Comparison of ENCODE assay signal across 16 cellular contexts in the genomic region with DNA sequence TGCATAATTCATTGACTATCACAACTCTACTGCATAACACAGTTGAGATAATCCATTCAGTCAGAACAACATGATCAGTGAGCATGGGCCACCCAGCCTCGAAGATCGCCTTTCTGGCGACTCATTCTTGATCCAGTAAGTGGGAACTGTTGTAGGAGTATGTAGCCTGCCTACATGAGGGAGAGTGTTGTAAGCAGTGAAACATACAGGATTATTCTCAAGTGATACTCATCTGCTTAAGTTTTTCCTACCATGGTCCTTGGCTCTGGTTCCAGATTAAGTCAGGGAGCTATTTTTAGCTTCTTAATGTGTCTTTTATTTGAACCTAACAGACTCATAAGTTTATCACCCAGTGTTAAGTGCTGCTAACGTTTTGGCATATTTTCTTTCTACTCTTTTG. TPM values are rescaled to one million over a fixed set of nuclear protein-coding genes. Genes with fewer than 3 reads are reported as not detected.
A peak's percentile ranks its signal among the peaks of the same experiment; 100 is the strongest.
DNase-seq lines count a peak whose midpoint lies in the region; ATAC-seq, FAIRE-seq and TF ChIP-seq lines count a peak whose summit lies in the region.
"Had no signal": no experiment of that assay in that cellular context is flagged by ENCODE, and none has a peak within 500 bp of the region (broad histone marks: within the 10 kb centered on the region; RNA-seq: fewer than 3 reads in every experiment).

No MANE protein-coding gene starts in this region.

- no peaks in the 10 kb centered on the region for H3K4me1 ChIP-seq in RWPE2 (ENCODE audit: insufficient read depth, poor library complexity, severe bottlenecking)

- H3K27me3 ChIP-seq in RWPE2 (ENCODE audit: insufficient read depth, poor library complexity, severe bottlenecking): no peaks in the 10 kb centered on the region

- H3K4me3 ChIP-seq in RWPE2 (ENCODE audit: severe bottlenecking) (no peak overlapping the region), retinal pigment epithelial cell (ENCODE audit: low read length) (no peak overlapping the region)
- H3K4me3 ChIP-seq: skin epidermis had no signal

- H3K27ac ChIP-seq in RWPE2 (ENCODE audit: poor library complexity, severe bottlenecking): no peak overlapping the region
- H3K27ac ChIP-seq in caudate nucleus (ENCODE audit: low read depth, low read length): no peak overlapping the region
- H3K27ac ChIP-seq: skin epidermis had no signal

- DNase-seq in GM12892 (ENCODE audit: insufficient read length): no peak
- DNase-seq in RWPE2 (ENCODE audit: low spot score): no peak
- peak; percentile 64 for DNase-seq in fibroblast of gingiva (ENCODE audit: low read depth)
- DNase-seq in retinal pigment epithelial cell (ENCODE audit: low read depth): peak; percentile 49
- DNase-seq in effector CD8-positive, alpha-beta T cell (lab: John Stamatoyannopoulos, UW): no peak
- no peak for DNase-seq in caudate nucleus (lab: John Stamatoyannopoulos, UW)
- DNase-seq in OCI-M1 (lab: John Stamatoyannopoulos, UW): no peak
- DNase-seq: activated naive CD4-positive, alpha-beta T cell; NCI-H1694; NCI-H526; nephron progenitor cell; RPMI8226; T-helper 2 cell had no signal

- FAIRE-seq in GM12892 (lab: Jason Lieb, UNC): peak; percentile 66
- FAIRE-seq: colon had no signal

- TF ChIP-seq POLR2A in GM12892 (IDR thresholded peaks at IDR 0.05; ENCODE audit: low read depth, low read length): no peak

- 0 out of 3 replicates have a peak, but pooled peaks have one; percentile 36 for ATAC-seq in RWPE2 (ENCODE audit: low read depth)
- ATAC-seq: left lobe of liver had no signal

- H3K36me3 ChIP-seq in RWPE2 (ENCODE audit: low read depth): peaks cover 100% of the 10 kb centered on the region

- TF ChIP-seq CTCF in RWPE2 (IDR thresholded peaks at IDR 0.05; ENCODE audit: poor library complexity, severe bottlenecking) (no peak), retinal pigment epithelial cell (conservative IDR thresholded peaks at IDR 0.05; ENCODE audit: low read depth, low read length) (no peak)

- H3K9me3 ChIP-seq in RWPE2 (ENCODE audit: severe bottlenecking): no peaks in the 10 kb centered on the region

RNA-seq across cellular contexts. Expression of a gene that starts 44.0 kb away (rescaled TPM):
- 37.0 TPM for polyA plus RNA-seq in GM12892 (2012; ENCODE audit: missing spikeins)

Comparison
In these comparisons a context has a peak if more than half of its experiments do, and no peak if none do; other contexts are left out.
1. DNase-seq: peak in fibroblast of gingiva (single experiment) and retinal pigment epithelial cell (single experiment); none in GM12892 (single experiment), RWPE2 (single experiment), effector CD8-positive, alpha-beta T cell (single experiment), caudate nucleus (0 of 61) and OCI-M1 (single experiment).